8 cellular contexts compared by ENCODE assay signal in genomic region chr6:129709909-129710721, GRCh38. TPM values are rescaled to one million over a fixed set of nuclear protein-coding genes. Genes with fewer than 3 reads are reported as not detected.
DNase-seq lines count a peak whose midpoint lies in the region; ATAC-seq and TF ChIP-seq lines count a peak whose summit lies in the region.

Gene ARHGAP18 (minus strand): TSS chr6:129710177. CDS start chr6:129710136, 41 bp downstream.

- H2AFZ ChIP-seq in osteoblast (ENCODE audit: low read length) = peak within 1 kb of the TSS; percentile 69

- H3K27ac ChIP-seq in HUES64 (ENCODE audit: low read depth, low read length) = peak within 1 kb of the TSS; percentile 5; the same call in 1 of the 2 replicates
- H3K27ac ChIP-seq in osteoblast (ENCODE audit: low read depth, low read length) = peak within 1 kb of the TSS; percentile 65
- H3K27ac ChIP-seq in thymus (ENCODE audit: low read depth) = peak within 1 kb of the TSS; percentile 80

- 13% methylated on average over 27 of the region's 28 CpGs for WGBS in HUES64
- WGBS in thymus = 14% methylated on average over 28 of the region's 28 CpGs

- H3K9me3 ChIP-seq in HUES64 (ENCODE audit: insufficient read depth, low read depth, low read length) = no peaks in the 10 kb centered on the region
- H3K9me3 ChIP-seq in osteoblast (ENCODE audit: low read depth, low read length) = no peaks in the 10 kb centered on the region
- H3K9me3 ChIP-seq in thymus (ENCODE audit: control insufficient read depth) = no peaks in the 10 kb centered on the region

- no peaks in the 10 kb centered on the region for H3K36me3 ChIP-seq in HUES64 (ENCODE audit: insufficient read depth, low read length)
- H3K36me3 ChIP-seq in osteoblast (ENCODE audit: insufficient read depth, low read length) = no peaks in the 10 kb centered on the region
- H3K36me3 ChIP-seq in thymus (ENCODE audit: control insufficient read depth, insufficient read depth) = no peaks in the 10 kb centered on the region

- peak within 1 kb of the TSS; percentile 66 for H3K4me3 ChIP-seq in HUES64 (ENCODE audit: low read length)
- H3K4me3 ChIP-seq in osteoblast (ENCODE audit: insufficient read depth, low read length) = peak within 1 kb of the TSS; percentile 75
- H3K4me3 ChIP-seq in thymus (ENCODE audit: low read length) = peak within 1 kb of the TSS; percentile 67

- no peak for TF ChIP-seq CTCF in osteoblast (IDR thresholded peaks at IDR 0.05; ENCODE audit: extremely low read depth, low read depth, low read length)

- H3K4me1 ChIP-seq in HUES64 (ENCODE audit: insufficient read depth, low read length) = peaks cover 12% of the 10 kb centered on the region; the same call in 1 of the 2 replicates
- peaks cover 26% of the 10 kb centered on the region for H3K4me1 ChIP-seq in osteoblast (ENCODE audit: insufficient read depth, low read length)
- peaks cover 8% of the 10 kb centered on the region for H3K4me1 ChIP-seq in thymus (ENCODE audit: control insufficient read depth, insufficient read depth, low read length)

- no peaks in the 10 kb centered on the region for H3K9me3 Mint-ChIP-seq in activated naive CD4-positive, alpha-beta T cell treated with anti-CD3 and anti-CD28 coated beads, Interleukin-2, amount 50 U/mL, for 24 hours

- peak within 1 kb of the TSS; percentile 98 for H3K4me3 Mint-ChIP-seq in activated naive CD4-positive, alpha-beta T cell treated with anti-CD3 and anti-CD28 coated beads, Interleukin-2, amount 50 U/mL, for 24 hours

- H3K4me2 ChIP-seq in osteoblast (ENCODE audit: insufficient read depth, low read length) = peak within 1 kb of the TSS; percentile 83

- H3K79me2 ChIP-seq in osteoblast (ENCODE audit: insufficient read depth, low read length) = peaks cover 49% of the 10 kb centered on the region

- H3K4me1 Mint-ChIP-seq in activated naive CD4-positive, alpha-beta T cell treated with anti-CD3 and anti-CD28 coated beads, Interleukin-2, amount 50 U/mL, for 24 hours = peaks cover 30% of the 10 kb centered on the region

- H4K20me1 ChIP-seq in osteoblast (ENCODE audit: insufficient read depth, low read length) = peaks cover 3% of the 10 kb centered on the region

- in situ Hi-C loops in SK-MEL-5 (cut with HindIII; ENCODE audit: low pct_unique_long_range_greater_than_20kb, low sequenced_read_pairs) = no loop called here

- peak; percentile 94 for ATAC-seq in GM21515 (IDR thresholded peaks at IDR 0.05; ENCODE audit: unreplicated experiment)

- peak within 1 kb of the TSS; percentile 43 for H3K9ac ChIP-seq in HUES64 (ENCODE audit: low read depth, low read length)

- H3K27me3 Mint-ChIP-seq in activated naive CD4-positive, alpha-beta T cell treated with anti-CD3 and anti-CD28 coated beads, Interleukin-2, amount 50 U/mL, for 24 hours = peaks cover 2% of the 10 kb centered on the region

- no peaks in the 10 kb centered on the region for H3K36me3 Mint-ChIP-seq in activated naive CD4-positive, alpha-beta T cell treated with anti-CD3 and anti-CD28 coated beads, Interleukin-2, amount 50 U/mL, for 24 hours

- peak within 1 kb of the TSS; percentile 90 for H3K27ac Mint-ChIP-seq in activated naive CD4-positive, alpha-beta T cell treated with anti-CD3 and anti-CD28 coated beads, Interleukin-2, amount 50 U/mL, for 24 hours

- DNase-seq in DMS153 treated with DMSO at 0.1 percent for 48 hours (lab: John Stamatoyannopoulos, UW; ENCODE audit: unreplicated experiment) (peak; percentile 74), SK-MEL-5 (ENCODE audit: low read depth, low spot score) (peak; percentile 93), glomerular visceral epithelial cell (ENCODE audit: extremely low spot score) (peak; percentile 94), osteoblast (ENCODE audit: insufficient read length, low spot score, missing footprints) (no peak)

- H3K27me3 ChIP-seq in HUES64 (ENCODE audit: insufficient read depth, low read length) (no peaks in the 10 kb centered on the region), osteoblast (ENCODE audit: insufficient read depth, low read length) (no peaks in the 10 kb centered on the region), thymus (ENCODE audit: control insufficient read depth, insufficient read depth) (no peaks in the 10 kb centered on the region)

RNA-seq across cellular contexts. Expression of gene ARHGAP18, which starts in this region (rescaled TPM):
- 3.1 TPM for polyA plus RNA-seq in HUES64 (2013, experiment 1 of 2)
- 2.7 TPM for polyA plus RNA-seq in HUES64 (2013, experiment 2 of 2)
- 17.9 and 18.2 TPM in 2 replicates for total RNA-seq in SK-MEL-5 (2014; rRNA removed; shearing (Covaris generic))
- polyA plus RNA-seq in SK-MEL-5 (2015; cell fraction: cytosol; rRNA removed) = 7.0 and 10.2 TPM in 2 replicates
- polyA plus RNA-seq in SK-MEL-5 (2015; cell fraction: nucleus; rRNA removed) = 3.4 and 4.9 TPM in 2 replicates
- 16.8 and 21.0 TPM in 2 replicates for total RNA-seq in osteoblast
- polyA plus RNA-seq in thymus = 8.2 TPM

Comparison
In these comparisons a context has a peak if more than half of its experiments do, and no peak if none do; other contexts are left out.
1. H3K27ac ChIP-seq: peak in every context shown above with its lines; median percentile 80 in thymus; 65 in osteoblast; 5 in HUES64.